ENCODE assay signal across 13 cellular contexts in the genomic region with DNA sequence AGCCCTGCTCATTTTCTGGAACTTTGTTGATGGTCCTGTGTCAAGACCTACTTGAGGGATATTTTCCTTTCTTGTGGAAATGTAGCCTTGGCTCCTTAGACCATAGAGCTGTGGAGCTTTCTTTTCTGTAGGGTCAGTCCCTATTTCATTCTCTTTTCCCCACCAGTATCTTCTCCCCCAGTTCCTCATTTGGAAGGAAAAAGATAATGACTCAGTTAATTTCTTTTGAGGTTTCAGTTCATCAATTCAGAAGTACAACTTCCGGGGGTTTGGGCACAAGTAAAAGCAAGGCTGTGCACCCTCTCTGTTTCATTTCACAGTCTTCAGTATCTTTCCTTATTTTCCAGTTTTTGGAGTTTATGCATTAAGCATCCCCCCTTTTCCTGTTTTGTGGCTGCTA.
DNase-seq lines count a peak whose midpoint lies in the region; ATAC-seq, FAIRE-seq and TF ChIP-seq lines count a peak whose summit lies in the region.
"Had no signal": no experiment of that assay in that cellular context is flagged by ENCODE, and none has a peak within 500 bp of the region (broad histone marks: within the 10 kb centered on the region; RNA-seq: fewer than 3 reads in every experiment).

No MANE protein-coding gene starts in this region.

- no peaks in the 10 kb centered on the region for H3K79me1 ChIP-seq in H9 (ENCODE audit: insufficient read depth, low read depth, low read length, poor library complexity, severe bottlenecking)

- H3K4ac ChIP-seq in H9 (ENCODE audit: low read depth, low read length) = no peak overlapping the region

- no peak overlapping the region for H4K91ac ChIP-seq in H9 (ENCODE audit: insufficient read length, low read depth, low read length)

- DNase-seq in GM12891 (ENCODE audit: insufficient read length, low spot score) (no peak), NOMO-1 (lab: John Stamatoyannopoulos, UW; ENCODE audit: unreplicated experiment in 2 of 2) (peak; percentile 81 to 88), memory B cell (ENCODE audit: low spot score in 2 of 2) (no peak), H9 (no peak), HEK293T (ENCODE audit: extremely low spot score) (no peak), GM19240 (ENCODE audit: insufficient read length, low spot score) (no peak)
- DNase-seq: GDM1; H7; retina; stimulated activated CD8-positive, alpha-beta memory T cell treated with anti-CD3 and anti-CD28 coated beads, Interleukin-4, amount 100 ng/mL, for 48 hours had no signal

- POLR2A ChIA-PET in HEK293T (lab: Yijun Ruan, JAX) = no interaction called here

- H3K27ac Mint-ChIP-seq in memory B cell (peak overlapping the region; percentile 94), H9 (no peak overlapping the region)

- no peak overlapping the region for H3K23ac ChIP-seq in H9 (ENCODE audit: insufficient read length, low read depth, low read length)

- no peak overlapping the region for H3T11ph ChIP-seq in H9 (ENCODE audit: low read length)

- H3K18ac ChIP-seq in H9 (ENCODE audit: insufficient read length, low read depth, low read length) = no peak overlapping the region

- H4K5ac ChIP-seq in H9 (ENCODE audit: insufficient read length, low read depth, low read length) = no peak overlapping the region

- H3K27me3 Mint-ChIP-seq in memory B cell = no peaks in the 10 kb centered on the region
- H3K27me3 Mint-ChIP-seq in H9 (ENCODE audit: low read depth) = peaks cover 6% of the 10 kb centered on the region

- no peaks in the 10 kb centered on the region for H4K20me1 ChIP-seq in H9 (ENCODE audit: control insufficient read depth, insufficient read depth, insufficient read length)

- H3K9ac ChIP-seq in H9 (ENCODE audit: extremely low read depth, insufficient read length, low read length) = no peak overlapping the region

- no peak overlapping the region for H2AFZ ChIP-seq in H9 (ENCODE audit: low read length)

- H3K4me3 Mint-ChIP-seq in memory B cell (peak overlapping the region; percentile 88), H9 (no peak overlapping the region)

- TF ChIP-seq POLR2A in GM12891 (IDR thresholded peaks at IDR 0.05; ENCODE audit: low read depth, low read length) = no peak

- H2BK12ac ChIP-seq in H9 (ENCODE audit: insufficient read length, low read depth, low read length) = no peak overlapping the region

- no peak overlapping the region for H2BK15ac ChIP-seq in H9 (ENCODE audit: low read depth, low read length)

- peak; percentile 16 for FAIRE-seq in GM12891 (lab: Jason Lieb, UNC)
- FAIRE-seq: endometrium had no signal

- no peaks in the 10 kb centered on the region for H3K27me3 ChIP-seq in H9 (ENCODE audit: insufficient read depth, low read length)

- H3K4me1 ChIP-seq in H9 (ENCODE audit: insufficient read depth, low read length) = no peaks in the 10 kb centered on the region; the same call in 1 of the 2 replicates

- H2AK5ac ChIP-seq in H9 (ENCODE audit: insufficient read length, low read length) = no peak overlapping the region

- no peak overlapping the region for H2BK120ac ChIP-seq in H9 (ENCODE audit: low read depth, low read length, poor library complexity, severe bottlenecking)

- peaks cover 8% of the 10 kb centered on the region for H3K9me3 Mint-ChIP-seq in memory B cell
- peaks cover 4 to 5% of the 10 kb centered on the region in 2 experiments; a peak in 3 of 5 replicates for H3K9me3 Mint-ChIP-seq in H9

- no peak overlapping the region for H3K4me2 ChIP-seq in H9 (ENCODE audit: insufficient read depth, insufficient read length, low read length)

- no peak overlapping the region for H2BK20ac ChIP-seq in H9 (ENCODE audit: low read depth, low read length, poor library complexity, severe bottlenecking)

- H3K4me1 Mint-ChIP-seq in memory B cell (peaks cover 24% of the 10 kb centered on the region), H9 (peaks cover 0 to 4% of the 10 kb centered on the region in 2 experiments; a peak in 1 of 4 replicates)

- no peak overlapping the region for H4K8ac ChIP-seq in H9 (replicated peaks; ENCODE audit: insufficient read length, low read depth, low read length)

- ATAC-seq in GM21576 (IDR thresholded peaks at IDR 0.05; ENCODE audit: unreplicated experiment) (peak; percentile 76), memory B cell (ENCODE audit: low read depth) (peak; percentile 68), HG02571 (IDR thresholded peaks at IDR 0.05; ENCODE audit: unreplicated experiment) (no peak)

- TF ChIP-seq CTCF in H9 (conservative IDR thresholded peaks at IDR 0.05) = no peak

- H3K79me2 ChIP-seq in H9 (ENCODE audit: insufficient read depth, low read length) = no peaks in the 10 kb centered on the region

- no CpG with 5 or more reads among the region's 1 CpG for WGBS in H9 (ENCODE audit: extremely low coverage, insufficient read length, low lambda C conversion rate)

- H3K23me2 ChIP-seq in H9 (ENCODE audit: insufficient read length, low read depth, low read length, poor library complexity, severe bottlenecking) = no peaks in the 10 kb centered on the region

- CTCF ChIA-PET in HEK293T (lab: Yijun Ruan, JAX) = no interaction called here

- H3K56ac ChIP-seq in H9 (ENCODE audit: insufficient read length, low read depth, low read length) = no peak overlapping the region

- H3K27ac ChIP-seq in H9 (ENCODE audit: insufficient read length, low read depth, low read length) = no peak overlapping the region

- H3K14ac ChIP-seq in H9 (ENCODE audit: insufficient read depth, low read length) = no peak overlapping the region

- H3K9me3 ChIP-seq in H9 (ENCODE audit: control insufficient read depth, low read depth, low read length) = no peaks in the 10 kb centered on the region

- no peak overlapping the region for H2BK5ac ChIP-seq in H9 (ENCODE audit: insufficient read length, low read length)

- H3K36me3 Mint-ChIP-seq in memory B cell = peaks cover 12% of the 10 kb centered on the region
- peaks cover under 1 to 5% (median 4%) of the 10 kb centered on the region in 3 experiments; a peak in 4 of 7 replicates for H3K36me3 Mint-ChIP-seq in H9 (ENCODE audit: insufficient read depth in 1 of 3, low read depth in 3 of 3)

TF ChIP-seq in GM12891, 5 proteins besides CTCF, POLR2A, EP300 and RAD21:
- peak; percentile 97 for TF ChIP-seq SPI1 (IDR thresholded peaks at IDR 0.05; ENCODE audit: low read depth, low read length)
- no peak for TF ChIP-seq PAX5 (IDR thresholded peaks at IDR 0.05; ENCODE audit: insufficient read depth, low read length, severe bottlenecking)

TF ChIP-seq in HEK293T, 16 proteins besides CTCF, POLR2A, EP300 and RAD21:
- TF ChIP-seq CTBP1 (IDR thresholded peaks at IDR 0.05; ENCODE audit: borderline replicate concordance) = no peak
- no peak for TF ChIP-seq TARDBP (IDR thresholded peaks at IDR 0.05)
- no peak for TF ChIP-seq SUZ12 (IDR thresholded peaks at IDR 0.05)
- no peak for TF ChIP-seq NFRKB (IDR thresholded peaks at IDR 0.05)
- TF ChIP-seq L3MBTL2 (conservative IDR thresholded peaks at IDR 0.05) = no peak
- TF ChIP-seq SP1 (IDR thresholded peaks at IDR 0.05) = no peak
- no peak for TF ChIP-seq FOXA1 (IDR thresholded peaks at IDR 0.05)
- TF ChIP-seq ELF4 (IDR thresholded peaks at IDR 0.05) = no peak

Comparison
In these comparisons a context has a peak if more than half of its experiments do, and no peak if none do; other contexts are left out.
1. DNase-seq: peak in NOMO-1 (2 of 2); none in GM12891 (single experiment), memory B cell (0 of 2), H9 (single experiment), HEK293T (single experiment) and GM19240 (single experiment).